ENCODE assay signal across 23 cellular contexts in the genomic region with DNA sequence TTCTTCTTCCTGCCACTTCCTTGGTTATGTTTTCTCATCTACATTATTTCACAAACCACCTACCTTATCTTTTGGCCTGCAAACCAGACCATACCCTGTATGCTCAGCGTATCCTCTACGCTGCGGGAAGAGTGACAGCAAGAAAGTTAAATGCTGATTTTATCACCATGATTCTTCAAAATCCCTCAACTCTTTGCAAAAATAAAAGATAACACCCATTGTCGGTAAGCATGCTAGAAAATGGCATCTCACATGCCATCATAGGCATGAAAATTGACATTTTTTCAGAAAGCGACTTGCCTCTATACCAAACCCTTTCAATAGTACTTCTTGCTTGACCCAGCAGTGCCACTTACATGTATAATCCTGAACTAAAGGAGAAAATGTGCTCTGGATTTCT.
DNase-seq lines count a peak whose midpoint lies in the region; ATAC-seq lines count a peak whose summit lies in the region.
"Had no signal": no experiment of that assay in that cellular context is flagged by ENCODE, and none has a peak within 500 bp of the region (broad histone marks: within the 10 kb centered on the region; RNA-seq: fewer than 3 reads in every experiment).

No MANE protein-coding gene starts in this region.

- H3K27ac Mint-ChIP-seq in activated CD4-positive, alpha-beta T cell treated with anti-CD3 and anti-CD28 coated beads, Interleukin-2, amount 10 ng/mL, durations not matched to agents 24 days and 14 days, result peak overlapping the region; percentile 21
- peak overlapping the region; percentile 71 for H3K27ac Mint-ChIP-seq in activated CD8-positive, alpha-beta T cell treated with anti-CD3 and anti-CD28 coated beads, Interleukin-2, amount 10 ng/mL, durations not matched to agents 7 days and 5 days
- peak overlapping the region in 5 of 9 donors; percentile 6 to 41 (median 29) for H3K27ac Mint-ChIP-seq in naive thymus-derived CD4-positive, alpha-beta T cell
- H3K27ac Mint-ChIP-seq: activated naive CD4-positive, alpha-beta T cell treated with anti-CD3 and anti-CD28 coated beads for 36 hours; HFFc6 had no signal

- H3K4me1 ChIP-seq in naive thymus-derived CD4-positive, alpha-beta T cell (ENCODE audit: control insufficient read depth in 2 of 2, insufficient read depth in 2 of 2, low read length in 2 of 2), result peaks cover 0 to 4% of the 10 kb centered on the region in 2 donors
- H3K4me1 ChIP-seq: ascending aorta, right lobe of liver had no signal

- H3K4me3 Mint-ChIP-seq in activated CD4-positive, alpha-beta T cell treated with anti-CD3 and anti-CD28 coated beads, Interleukin-2, amount 10 ng/mL, durations not matched to agents 24 days and 14 days, result no peak overlapping the region
- H3K4me3 Mint-ChIP-seq in activated CD8-positive, alpha-beta T cell treated with anti-CD3 and anti-CD28 coated beads, Interleukin-2, amount 10 ng/mL, durations not matched to agents 7 days and 5 days, result peak overlapping the region; percentile 23
- peak overlapping the region in 7 of 10 donors; percentile 4 to 65 (median 55) for H3K4me3 Mint-ChIP-seq in naive thymus-derived CD4-positive, alpha-beta T cell
- H3K4me3 Mint-ChIP-seq: activated naive CD4-positive, alpha-beta T cell treated with anti-CD3 and anti-CD28 coated beads for 36 hours; central memory CD8-positive, alpha-beta T cell; HFFc6 had no signal

- peak; percentile 79 for ATAC-seq in activated CD8-positive, alpha-beta T cell treated with anti-CD3 and anti-CD28 coated beads, Interleukin-2, amount 10 ng/mL, durations not matched to agents 7 days and 5 days
- ATAC-seq in naive thymus-derived CD4-positive, alpha-beta T cell, result peak; percentile 70
- no peak for ATAC-seq in GM19397 (IDR thresholded peaks at IDR 0.05; ENCODE audit: unreplicated experiment)
- ATAC-seq: esophagus mucosa, right lobe of liver had no signal

- H3K36me3 Mint-ChIP-seq in activated CD4-positive, alpha-beta T cell treated with anti-CD3 and anti-CD28 coated beads, Interleukin-2, amount 10 ng/mL, durations not matched to agents 24 days and 14 days (ENCODE audit: low read depth), result no peaks in the 10 kb centered on the region
- H3K36me3 Mint-ChIP-seq in activated CD8-positive, alpha-beta T cell treated with anti-CD3 and anti-CD28 coated beads, Interleukin-2, amount 10 ng/mL, durations not matched to agents 7 days and 5 days (ENCODE audit: low read depth), result no peaks in the 10 kb centered on the region
- H3K36me3 Mint-ChIP-seq in naive thymus-derived CD4-positive, alpha-beta T cell, result no peaks in the 10 kb centered on the region

- H3K36me3 ChIP-seq in naive thymus-derived CD4-positive, alpha-beta T cell (ENCODE audit: control insufficient read depth in 2 of 3, insufficient read depth in 3 of 3, low read length in 3 of 3), result no peaks in the 10 kb centered on the region
- H3K36me3 ChIP-seq: ascending aorta, ovary, right lobe of liver, SJSA1, thoracic aorta had no signal

- no peaks in the 10 kb centered on the region for H3K9me3 ChIP-seq in naive thymus-derived CD4-positive, alpha-beta T cell (ENCODE audit: control insufficient read depth in 2 of 3, low read length in 3 of 3)
- H3K9me3 ChIP-seq: ascending aorta, ovary, right lobe of liver, SJSA1, thoracic aorta had no signal

- H3K4me1 Mint-ChIP-seq in activated CD4-positive, alpha-beta T cell treated with anti-CD3 and anti-CD28 coated beads, Interleukin-2, amount 10 ng/mL, durations not matched to agents 24 days and 14 days, result peaks cover 9% of the 10 kb centered on the region
- peaks cover 35% of the 10 kb centered on the region for H3K4me1 Mint-ChIP-seq in activated CD8-positive, alpha-beta T cell treated with anti-CD3 and anti-CD28 coated beads, Interleukin-2, amount 10 ng/mL, durations not matched to agents 7 days and 5 days (ENCODE audit: low read depth)
- H3K4me1 Mint-ChIP-seq in naive thymus-derived CD4-positive, alpha-beta T cell, result peaks cover 6 to 43% (median 29%) of the 10 kb centered on the region in 7 donors
- H3K4me1 Mint-ChIP-seq: central memory CD8-positive, alpha-beta T cell had no signal

- CTCF ChIA-PET in activated CD8-positive, alpha-beta T cell treated with anti-CD3 and anti-CD28 coated beads, Interleukin-2, amount 10 ng/mL, durations not matched to agents 7 days and 5 days (lab: Charles Lee), result no interaction called here
- CTCF ChIA-PET in naive thymus-derived CD4-positive, alpha-beta T cell (lab: Charles Lee), result no interaction called here

- no peaks in the 10 kb centered on the region for H3K9me3 Mint-ChIP-seq in activated CD4-positive, alpha-beta T cell treated with anti-CD3 and anti-CD28 coated beads, Interleukin-2, amount 10 ng/mL, durations not matched to agents 24 days and 14 days
- no peaks in the 10 kb centered on the region for H3K9me3 Mint-ChIP-seq in activated CD8-positive, alpha-beta T cell treated with anti-CD3 and anti-CD28 coated beads, Interleukin-2, amount 10 ng/mL, durations not matched to agents 7 days and 5 days (ENCODE audit: insufficient read depth)
- peaks cover 0 to 8% (median 2%) of the 10 kb centered on the region in 11 donors for H3K9me3 Mint-ChIP-seq in naive thymus-derived CD4-positive, alpha-beta T cell
- H3K9me3 Mint-ChIP-seq: activated naive CD4-positive, alpha-beta T cell treated with anti-CD3 and anti-CD28 coated beads for 36 hours had no signal

- no peak for DNase-seq in activated CD4-positive, alpha-beta T cell treated with anti-CD3 and anti-CD28 coated beads, Interleukin-2, amount 10 ng/mL, durations not matched to agents 24 days and 14 days
- DNase-seq in activated CD4-positive, alpha-beta T cell treated with anti-CD3 and anti-CD28 coated beads, Interleukin-2, amount 50 U/mL, for 1 hour, result no peak
- DNase-seq in Jurkat, Clone E6-1 (ENCODE audit: low read depth, low spot score), result peak; percentile 91
- no peak for DNase-seq in activated CD8-positive, alpha-beta T cell treated with anti-CD3 and anti-CD28 coated beads, Interleukin-2, amount 10 ng/mL, durations not matched to agents 7 days and 5 days
- DNase-seq in naive thymus-derived CD4-positive, alpha-beta T cell, result no peak
- DNase-seq in NCI-H2029 (lab: John Stamatoyannopoulos, UW) (no peak), SK-N-DZ (ENCODE audit: low spot score) (no peak)
- DNase-seq: activated CD4-positive, alpha-beta T cell treated with anti-CD3 and anti-CD28 coated beads for 48 hours; activated naive CD4-positive, alpha-beta T cell treated with anti-CD3 and anti-CD28 coated beads for 36 hours; HFFc6; kidney; NCI-H2029 treated with DMSO at 0.1 percent for 48 hours; NCI-H446; ovary; right lobe of liver; stimulated activated CD4-positive, alpha-beta T cell treated with anti-CD3 and anti-CD28 coated beads, Interleukin-15, amount 100 ng/mL, for 24 hours had no signal

- intact Hi-C loops in activated CD4-positive, alpha-beta T cell treated with anti-CD3 and anti-CD28 coated beads, Interleukin-2, amount 10 ng/mL, durations not matched to agents 24 days and 14 days (cut with micrococcal nuclease), result no loop called here
- intact Hi-C loops in naive thymus-derived CD4-positive, alpha-beta T cell (cut with micrococcal nuclease), result no loop called here

- peaks cover 3% of the 10 kb centered on the region for H3K27me3 Mint-ChIP-seq in activated CD4-positive, alpha-beta T cell treated with anti-CD3 and anti-CD28 coated beads, Interleukin-2, amount 10 ng/mL, durations not matched to agents 24 days and 14 days
- no peaks in the 10 kb centered on the region for H3K27me3 Mint-ChIP-seq in activated CD8-positive, alpha-beta T cell treated with anti-CD3 and anti-CD28 coated beads, Interleukin-2, amount 10 ng/mL, durations not matched to agents 7 days and 5 days (ENCODE audit: low read depth)
- peaks cover 0 to 27% (median 10%) of the 10 kb centered on the region in 5 donors for H3K27me3 Mint-ChIP-seq in naive thymus-derived CD4-positive, alpha-beta T cell
- H3K27me3 Mint-ChIP-seq: central memory CD8-positive, alpha-beta T cell had no signal

- POLR2A ChIA-PET in activated CD8-positive, alpha-beta T cell treated with anti-CD3 and anti-CD28 coated beads, Interleukin-2, amount 10 ng/mL, durations not matched to agents 7 days and 5 days (lab: Charles Lee), result no interaction called here
- POLR2A ChIA-PET in naive thymus-derived CD4-positive, alpha-beta T cell (lab: Charles Lee), result no interaction called here

- H3K27ac ChIP-seq in naive thymus-derived CD4-positive, alpha-beta T cell (ENCODE audit: low read depth, low read length), result no peak overlapping the region
- H3K27ac ChIP-seq: ascending aorta, ovary, right lobe of liver, SJSA1, thoracic aorta had no signal

- no peak overlapping the region for H3K4me3 ChIP-seq in Jurkat, Clone E6-1 (ENCODE audit: low read length)
- no peak overlapping the region for H3K4me3 ChIP-seq in naive thymus-derived CD4-positive, alpha-beta T cell (ENCODE audit: low read length)
- H3K4me3 ChIP-seq: ascending aorta, lung, ovary, right lobe of liver, SJSA1, thoracic aorta had no signal

- no peaks in the 10 kb centered on the region for H3K27me3 ChIP-seq in naive thymus-derived CD4-positive, alpha-beta T cell (ENCODE audit: control insufficient read depth in 2 of 2, insufficient read depth in 2 of 2, low read length in 2 of 2)
- H3K27me3 ChIP-seq: ascending aorta, ovary, right lobe of liver, SJSA1 had no signal

Comparison
In these comparisons a context has a peak if more than half of its experiments do, and no peak if none do; other contexts are left out.
1. H3K27ac Mint-ChIP-seq: peak in every context shown above with its lines; median percentile 71 in activated CD8-positive, alpha-beta T cell treated with anti-CD3 and anti-CD28 coated beads, Interleukin-2, amount 10 ng/mL, durations not matched to agents 7 days and 5 days; 29 in naive thymus-derived CD4-positive, alpha-beta T cell; 21 in activated CD4-positive, alpha-beta T cell treated with anti-CD3 and anti-CD28 coated beads, Interleukin-2, amount 10 ng/mL, durations not matched to agents 24 days and 14 days.